In genomic region chr1:68460935-68461334, GRCh38 we compare ENCODE assay signal across 25 cellular contexts. TPM values are rescaled to one million over a fixed set of nuclear protein-coding genes. Genes with fewer than 3 reads are reported as not detected.
"Had no signal": no experiment of that assay in that cellular context is flagged by ENCODE, and none has a peak within 500 bp of the region (broad histone marks: within the 10 kb centered on the region; RNA-seq: fewer than 3 reads in every experiment).

No MANE protein-coding gene starts in this region.

- H3K27ac Mint-ChIP-seq: IgD-negative memory B cell had no signal

- H3K27ac ChIP-seq: KMS-11, RWPE1 had no signal

- H3K4me3 Mint-ChIP-seq: IgD-negative memory B cell had no signal

- H3K9me3 ChIP-seq: SK-N-SH had no signal

- H3K4me2 ChIP-seq: KMS-11, SK-N-SH had no signal

- H3K4me1 Mint-ChIP-seq: IgD-negative memory B cell had no signal

- H3K9ac ChIP-seq: KMS-11, SK-N-SH had no signal

- DNase-seq: Kasumi-1; MM.1S; NCI-H1092 treated with DMSO at 0.1 percent for 48 hours; NCI-H1436; NCI-H1694; NCI-H187 treated with DMSO at 0.1 percent for 48 hours; NCI-H2029 treated with DMSO at 0.1 percent for 48 hours; NCI-H2171 treated with DMSO at 0.1 percent for 48 hours; NCI-H345; NCI-H446 treated with DMSO at 0.1 percent for 48 hours; NCI-H510A treated with DMSO at 0.1 percent for 48 hours; NCI-H526; NK-92 treated with Interleukin-12 subunit alpha and Interleukin-12 subunit beta, amount 100 ng/mL, for 24 hours; PC-3; SHP77; SK-N-SH had no signal

- H3K4me3 ChIP-seq: K562 had no signal

- ATAC-seq: K562, Panc1, PC-3 had no signal

- FAIRE-seq: K562 had no signal

RNA-seq across cellular contexts. Expression of gene RPE65, which starts 11.2 kb away (rescaled TPM):
- total RNA-seq: HT-29, K562, M059J, OCI-LY7, PC-3, SK-MEL-5 had no signal
- polyA plus RNA-seq: IgD-negative memory B cell had no signal
